Comparison of ENCODE assay signal across 7 cellular contexts in genomic region chr2:110465312-110465711, GRCh38. TPM values are rescaled to one million over a fixed set of nuclear protein-coding genes. Genes with fewer than 3 reads are reported as not detected.
DNase-seq lines count a peak whose midpoint lies in the region; ATAC-seq, FAIRE-seq and TF ChIP-seq lines count a peak whose summit lies in the region.
"Not testable (repeated sequence)": the region's sequence is repeated elsewhere in the genome, so short reads cannot be mapped to it uniquely, and the experiment has no call there.

No MANE protein-coding gene starts in this region.

- not testable (repeated sequence) for H3K36me3 ChIP-seq in RWPE2 (ENCODE audit: low read depth)

- H3K27ac ChIP-seq in RWPE2 (ENCODE audit: poor library complexity, severe bottlenecking); right cardiac atrium (ENCODE audit: low read length): not testable (repeated sequence)

- TF ChIP-seq POLR2A in H54 (IDR thresholded peaks at IDR 0.05; ENCODE audit: low read depth, low read length): not testable (repeated sequence)

- intact Hi-C loops in right cardiac atrium (cut with DNase I): not testable (repeated sequence)

- H3K27me3 ChIP-seq in RWPE2 (ENCODE audit: insufficient read depth, poor library complexity, severe bottlenecking); right cardiac atrium (ENCODE audit: control insufficient read depth, insufficient read depth): not testable (repeated sequence)

- no CpG with 5 or more reads among the region's 8 CpGs for WGBS in right cardiac atrium

- FAIRE-seq in H54 (lab: Jason Lieb, UNC): peak; percentile 96

- ATAC-seq in GM18870 (IDR thresholded peaks at IDR 0.05; ENCODE audit: unreplicated experiment) (peak; percentile 73), GM21360 (IDR thresholded peaks at IDR 0.05; ENCODE audit: unreplicated experiment) (peak; percentile 89), HG02973 (IDR thresholded peaks at IDR 0.05; ENCODE audit: unreplicated experiment) (peak; percentile 92), HG03432 (IDR thresholded peaks at IDR 0.05; ENCODE audit: unreplicated experiment) (peak; percentile 92), RWPE2 (ENCODE audit: low read depth) (peak; percentile 98), right cardiac atrium (peak; percentile 67 to 87)

- H3K4me3 ChIP-seq in RWPE2 (ENCODE audit: severe bottlenecking); right cardiac atrium (ENCODE audit: low read length): not testable (repeated sequence)

- not testable (repeated sequence) for DNase-seq in H54 (ENCODE audit: insufficient read length, low spot score); RWPE2 (ENCODE audit: low spot score); right cardiac atrium

- not testable (repeated sequence) for TF ChIP-seq CTCF in RWPE2 (IDR thresholded peaks at IDR 0.05; ENCODE audit: poor library complexity, severe bottlenecking)

- H3K4me1 ChIP-seq in RWPE2 (ENCODE audit: insufficient read depth, poor library complexity, severe bottlenecking); right cardiac atrium (ENCODE audit: control insufficient read depth, insufficient read depth, low read length): not testable (repeated sequence)

- not testable (repeated sequence) for H3K9me3 ChIP-seq in RWPE2 (ENCODE audit: severe bottlenecking); right cardiac atrium (ENCODE audit: control insufficient read depth, low read length)

RNA-seq across cellular contexts. Expression of gene LIMS4, which starts 7.3 kb away (rescaled TPM):
- total RNA-seq in right cardiac atrium: 1 to 10 TPM; 1.4 to 3.4 (median 2.9) TPM
- polyA plus RNA-seq in right cardiac atrium: 2.2 TPM
